1 cellular context compared by ENCODE assay signal in the genomic region with DNA sequence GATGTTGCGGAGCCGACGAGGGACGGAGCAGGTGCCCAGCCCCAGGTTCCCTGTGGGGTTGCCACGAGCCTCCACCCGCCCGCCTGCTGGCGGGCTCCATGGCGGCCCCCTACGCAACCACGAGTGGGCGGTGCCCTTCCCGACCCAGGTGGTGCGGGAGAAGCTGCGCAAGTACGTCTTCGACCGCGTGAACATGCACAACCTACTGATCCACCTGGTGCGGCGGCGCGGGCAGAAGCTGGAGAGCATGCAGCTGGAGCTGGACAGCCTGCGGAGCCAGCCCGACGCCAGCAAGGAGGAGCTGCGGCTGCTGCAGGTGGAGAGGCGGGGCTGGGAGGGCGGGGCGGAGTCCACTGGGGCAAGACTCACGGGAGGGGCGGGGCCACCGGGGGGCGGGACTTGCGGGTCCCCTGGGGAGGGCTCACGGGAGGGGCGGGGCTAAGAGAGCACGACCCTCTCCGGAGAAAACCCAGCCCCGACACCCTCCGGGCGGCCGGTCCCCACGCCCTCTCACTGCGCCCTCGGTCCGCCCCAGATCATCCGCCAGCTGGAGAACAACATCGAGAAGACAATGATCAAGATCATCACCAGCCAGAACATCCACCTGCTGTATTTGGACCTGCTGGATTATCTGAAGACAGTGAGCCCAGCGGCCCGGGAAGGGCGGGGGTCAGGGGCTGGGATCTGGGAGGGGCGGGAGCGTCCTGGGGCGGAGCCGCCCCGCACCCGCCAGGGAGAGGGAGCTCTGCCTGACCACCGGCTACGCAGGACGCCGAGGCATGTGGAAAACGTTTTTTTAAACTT.
TF ChIP-seq lines count a peak whose summit lies in the region.

No MANE protein-coding gene starts in this region.

TF ChIP-seq in A549, 52 proteins besides CTCF, POLR2A, EP300 and RAD21:
- TF ChIP-seq RARB (CRISPR knock-in tag; IDR thresholded peaks at IDR 0.05) (no peak), NFE2L2 (conservative IDR thresholded peaks at IDR 0.05; ENCODE audit: low read length) (no peak), FOXS1 (CRISPR knock-in tag; IDR thresholded peaks at IDR 0.05) (no peak), CHD2 (IDR thresholded peaks at IDR 0.05; ENCODE audit: low read length, partially characterized antibody) (no peak), JUN (IDR thresholded peaks at IDR 0.05) (peak in 1 of 2 experiments; percentile 54; a peak in 2 of 5 replicates), KDM5A (IDR thresholded peaks at IDR 0.05) (no peak)
- TF ChIP-seq, protein P1, sequence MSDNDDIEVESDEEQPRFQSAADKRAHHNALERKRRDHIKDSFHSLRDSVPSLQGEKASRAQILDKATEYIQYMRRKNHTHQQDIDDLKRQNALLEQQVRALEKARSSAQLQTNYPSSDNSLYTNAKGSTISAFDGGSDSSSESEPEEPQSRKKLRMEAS (IDR thresholded peaks at IDR 0.05), result peak; percentile 48
- TF ChIP-seq, protein P2, sequence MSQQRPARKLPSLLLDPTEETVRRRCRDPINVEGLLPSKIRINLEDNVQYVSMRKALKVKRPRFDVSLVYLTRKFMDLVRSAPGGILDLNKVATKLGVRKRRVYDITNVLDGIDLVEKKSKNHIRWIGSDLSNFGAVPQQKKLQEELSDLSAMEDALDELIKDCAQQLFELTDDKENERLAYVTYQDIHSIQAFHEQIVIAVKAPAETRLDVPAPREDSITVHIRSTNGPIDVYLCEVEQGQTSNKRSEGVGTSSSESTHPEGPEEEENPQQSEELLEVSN (IDR thresholded peaks at IDR 0.05; ENCODE audit: borderline replicate concordance, low read depth), result peak; percentile 83; the same call in 1 of the 2 replicates
TF ChIP-seq in A549: peak in this region for 3.
